In genomic region chr7:149624006-149624405, GRCh38 we compare ENCODE assay signal across 8 cellular contexts.
DNase-seq lines count a peak whose midpoint lies in the region; ATAC-seq and TF ChIP-seq lines count a peak whose summit lies in the region.

No MANE protein-coding gene starts in this region.

- H3K36me3 Mint-ChIP-seq in T-helper 17 cell (ENCODE audit: low read depth): peaks cover 4% of the 10 kb centered on the region

- H3K27me3 ChIP-seq in body of pancreas: no peaks in the 10 kb centered on the region

- no peaks in the 10 kb centered on the region for H3K9me3 ChIP-seq in T-helper 17 cell (ENCODE audit: control insufficient read depth, low read length, poor library complexity, severe bottlenecking)
- H3K9me3 ChIP-seq in body of pancreas: no peaks in the 10 kb centered on the region

- peaks cover 20% of the 10 kb centered on the region for H3K27me3 Mint-ChIP-seq in T-helper 17 cell

- H3K4me1 ChIP-seq in body of pancreas: peaks cover 26% of the 10 kb centered on the region

- peaks cover 28% of the 10 kb centered on the region for H3K4me1 Mint-ChIP-seq in T-helper 17 cell

- no peak for TF ChIP-seq CTCF in body of pancreas (IDR thresholded peaks at IDR 0.05)

- WGBS in body of pancreas, 2 donors: 0 to 1% methylated on average over 17 to 28 of the region's 28 CpGs

- H3K27ac ChIP-seq in body of pancreas: peak overlapping the region; percentile 62 to 89 (median 78)

- no peak for TF ChIP-seq POLR2A in body of pancreas (IDR thresholded peaks at IDR 0.05)

- DNase-seq in NCI-H345 (lab: John Stamatoyannopoulos, UW) (peak; percentile 25), NCI-H345 treated with DMSO at 0.1 percent for 48 hours (lab: John Stamatoyannopoulos, UW; ENCODE audit: unreplicated experiment) (no peak), T-helper 17 cell (peak; percentile 19 to 36 (median 25)), body of pancreas (peak; percentile 23 to 46 (median 32)), inferior parietal cortex (ENCODE audit: extremely low spot score) (peak; percentile 4)
- peak; percentile 13 to 30 for DNase-seq in stimulated activated CD4-positive, alpha-beta T cell treated with anti-CD3 and anti-CD28 coated beads, Interleukin-1b, Interleukin-23, amount 100 ng/mL, for 4 hours (ENCODE audit: low read depth in 2 of 2)

- peak; percentile 7 for ATAC-seq in HG03108 (IDR thresholded peaks at IDR 0.05; ENCODE audit: unreplicated experiment)
- ATAC-seq in T-helper 17 cell: peak; percentile 26
- ATAC-seq in body of pancreas: peak; percentile 7
- no peak for ATAC-seq in GM18870 (IDR thresholded peaks at IDR 0.05; ENCODE audit: unreplicated experiment)

- peak overlapping the region; percentile 97 for H3K4me3 Mint-ChIP-seq in T-helper 17 cell

- peak overlapping the region; percentile 93 for H3K27ac Mint-ChIP-seq in T-helper 17 cell

- intact Hi-C loops in body of pancreas (cut with DNase I): no loop called here

- H3K4me3 ChIP-seq in body of pancreas: peak overlapping the region; percentile 42 to 53

- peaks cover 6 to 17% of the 10 kb centered on the region in 2 donors for H3K36me3 ChIP-seq in body of pancreas (replicated peaks in 1 of 2; ENCODE audit: insufficient read depth in 1 of 2, low read depth in 2 of 2)
